ENCODE assay signal across 16 cellular contexts in the genomic region with DNA sequence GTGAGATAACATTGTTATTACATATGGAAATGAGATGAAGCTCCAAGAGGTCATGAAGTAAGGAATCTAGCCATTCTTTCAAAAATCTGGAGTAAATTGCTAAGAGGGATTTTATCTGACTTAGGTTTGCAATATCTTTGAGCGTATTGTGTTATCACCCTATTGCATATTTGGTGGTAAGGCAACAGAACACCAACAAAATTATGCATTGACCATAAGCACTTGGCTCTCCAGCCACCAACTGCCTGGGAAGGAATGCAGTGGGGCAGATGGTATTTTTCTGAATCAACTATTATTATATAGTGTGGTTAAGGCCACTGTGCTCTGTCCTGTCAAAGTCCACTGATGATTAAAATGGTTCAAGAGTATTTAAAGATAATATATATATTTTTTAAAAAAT.
DNase-seq lines count a peak whose midpoint lies in the region; ATAC-seq and TF ChIP-seq lines count a peak whose summit lies in the region.
"Had no signal": no experiment of that assay in that cellular context is flagged by ENCODE, and none has a peak within 500 bp of the region (broad histone marks: within the 10 kb centered on the region; RNA-seq: fewer than 3 reads in every experiment).

No MANE protein-coding gene starts in this region.

- no peak overlapping the region for H3K27ac Mint-ChIP-seq in Caco-2 (ENCODE audit: unreplicated experiment)
- H3K27ac Mint-ChIP-seq: B cell; CD8-positive, alpha-beta T cell had no signal

- H3K4me1 Mint-ChIP-seq in Caco-2 (ENCODE audit: low read depth, unreplicated experiment) = no peaks in the 10 kb centered on the region
- H3K4me1 Mint-ChIP-seq: B cell had no signal

- TF ChIP-seq CTCF in cardiac fibroblast (IDR thresholded peaks at IDR 0.05; ENCODE audit: low read depth, low read length) = no peak
- TF ChIP-seq CTCF in fibroblast of villous mesenchyme (IDR thresholded peaks at IDR 0.05; ENCODE audit: insufficient read depth, low read depth, low read length) = no peak
- no peak for TF ChIP-seq CTCF in Caco-2 (IDR thresholded peaks at IDR 0.05; ENCODE audit: insufficient read depth in 1 of 2, low read depth in 1 of 2, low read length in 1 of 2, severe bottlenecking in 1 of 2, unreplicated experiment in 1 of 2)
- TF ChIP-seq CTCF in hepatocyte (IDR thresholded peaks at IDR 0.05; ENCODE audit: poor library complexity) = no peak

- no peak overlapping the region for H3K4me2 ChIP-seq in hepatocyte

- CTCF ChIA-PET in Caco-2 (lab: Charles Lee) = no interaction called here

- H3K36me3 ChIP-seq in Caco-2 (ENCODE audit: control insufficient read depth, insufficient read depth, low read length) (no peaks in the 10 kb centered on the region), hepatocyte (replicated peaks; ENCODE audit: insufficient read depth, low read depth) (no peaks in the 10 kb centered on the region)
- H3K36me3 ChIP-seq: BLaER1 treated with 17β-estradiol and CSF1 and Interleukin-3, amounts not matched to agents 10 nM and 100 nM; HAP-1 had no signal

- H3K9me2 ChIP-seq in hepatocyte (replicated peaks; ENCODE audit: insufficient read depth) = no peaks in the 10 kb centered on the region

- no peaks in the 10 kb centered on the region for H3K9me3 ChIP-seq in Caco-2
- H3K9me3 ChIP-seq in hepatocyte (ENCODE audit: low read depth) = no peaks in the 10 kb centered on the region
- H3K9me3 ChIP-seq: BLaER1 treated with 17β-estradiol and CSF1 and Interleukin-3, amounts not matched to agents 10 nM and 100 nM; HAP-1 had no signal

- H3K4me1 ChIP-seq in Caco-2 (no peaks in the 10 kb centered on the region), hepatocyte (ENCODE audit: insufficient read depth) (no peaks in the 10 kb centered on the region)
- H3K4me1 ChIP-seq: HAP-1 had no signal

- no peaks in the 10 kb centered on the region for H4K20me1 ChIP-seq in hepatocyte (ENCODE audit: insufficient read depth, poor library complexity, severe bottlenecking)
- H4K20me1 ChIP-seq: BLaER1 treated with 17β-estradiol and CSF1 and Interleukin-3, amounts not matched to agents 10 nM and 100 nM had no signal

- no peak overlapping the region for H3K27ac ChIP-seq in hepatocyte
- H3K27ac ChIP-seq: BLaER1 treated with 17β-estradiol and CSF1 and Interleukin-3, amounts not matched to agents 10 nM and 100 nM; GM23248; HL-60 had no signal

- DNase-seq in EH (ENCODE audit: low read depth) (peak; percentile 47), astrocyte of the hippocampus (ENCODE audit: low read depth, low spot score) (peak; percentile 36), cardiac fibroblast (ENCODE audit: low read depth in 2 of 2) (peak; percentile 25 to 40), fibroblast of villous mesenchyme (ENCODE audit: low read depth) (peak; percentile 34), ureter (ENCODE audit: low spot score) (no peak), Caco-2 (no peak), hepatocyte (ENCODE audit: low spot score) (no peak)
- DNase-seq: 8988T; CD8-positive, alpha-beta T cell; GDM1; GM23248 had no signal

- H2AFZ ChIP-seq in hepatocyte = no peak overlapping the region
- H2AFZ ChIP-seq: GM23248 had no signal

- H3K27me3 ChIP-seq in Caco-2 (replicated peaks; ENCODE audit: control insufficient read depth, insufficient read depth, low read length) = no peaks in the 10 kb centered on the region
- H3K27me3 ChIP-seq in hepatocyte = no peaks in the 10 kb centered on the region
- H3K27me3 ChIP-seq: BLaER1 treated with 17β-estradiol and CSF1 and Interleukin-3, amounts not matched to agents 10 nM and 100 nM had no signal

- H3K9me3 Mint-ChIP-seq in Caco-2 (ENCODE audit: unreplicated experiment) = no peaks in the 10 kb centered on the region

- H3K36me3 Mint-ChIP-seq in Caco-2 (ENCODE audit: insufficient read depth, unreplicated experiment) = no peaks in the 10 kb centered on the region
- H3K36me3 Mint-ChIP-seq: CD8-positive, alpha-beta T cell had no signal

- H3K4me3 ChIP-seq in cardiac fibroblast (replicated peaks in 1 of 2; ENCODE audit: low read depth in 2 of 2, low read length in 2 of 2) (no peak overlapping the region), fibroblast of villous mesenchyme (ENCODE audit: low read depth, low read length) (no peak overlapping the region), Caco-2 (ENCODE audit: low read depth, low read length) (no peak overlapping the region), hepatocyte (no peak overlapping the region)
- H3K4me3 ChIP-seq: BLaER1 treated with 17β-estradiol and CSF1 and Interleukin-3, amounts not matched to agents 10 nM and 100 nM; GM23248; HAP-1 had no signal

- no TSS peak for BruUV-seq in Caco-2 (replicated peaks; lab: Mats Ljungman, UMichigan)

- intact Hi-C loops in Caco-2 (cut with micrococcal nuclease; ENCODE audit: unreplicated experiment) = no loop called here

- no peaks in the 10 kb centered on the region for H3K79me2 ChIP-seq in hepatocyte

- ATAC-seq in HG02588 (IDR thresholded peaks at IDR 0.05; ENCODE audit: unreplicated experiment) = no peak
- ATAC-seq: CD8-positive, alpha-beta T cell had no signal

- POLR2A ChIA-PET in Caco-2 (lab: Charles Lee) = no interaction called here

- 81% methylated on average over 1 of the region's 1 CpG for WGBS in hepatocyte (ENCODE audit: low lambda C conversion rate, missing lambda C conversion rate)

- no peak overlapping the region for H3K4me3 Mint-ChIP-seq in Caco-2 (ENCODE audit: unreplicated experiment)
- H3K4me3 Mint-ChIP-seq: B cell; CD8-positive, alpha-beta T cell had no signal

- no peaks in the 10 kb centered on the region for H3K27me3 Mint-ChIP-seq in Caco-2 (ENCODE audit: insufficient read depth, unreplicated experiment)
- H3K27me3 Mint-ChIP-seq: B cell had no signal

Comparison
In these comparisons a context has a peak if more than half of its experiments do, and no peak if none do; other contexts are left out.
1. DNase-seq: peak in EH (single experiment), astrocyte of the hippocampus (single experiment), cardiac fibroblast (2 of 2) and fibroblast of villous mesenchyme (single experiment); none in ureter (single experiment), Caco-2 (0 of 2) and hepatocyte (single experiment).